Comparison of ENCODE assay signal across 9 cellular contexts in genomic region chr11:117877120-117877784, GRCh38. TPM values are rescaled to one million over a fixed set of nuclear protein-coding genes. Genes with fewer than 3 reads are reported as not detected.
A peak's percentile ranks its signal among the peaks of the same experiment; 100 is the strongest.
DNase-seq lines count a peak whose midpoint lies in the region; ATAC-seq, FAIRE-seq and TF ChIP-seq lines count a peak whose summit lies in the region.
"Had no signal": no experiment of that assay in that cellular context is flagged by ENCODE, and none has a peak within 500 bp of the region (broad histone marks: within the 10 kb centered on the region; RNA-seq: fewer than 3 reads in every experiment).

No MANE protein-coding gene starts in this region.

- no peak for TF ChIP-seq EP300 in gastroesophageal sphincter (IDR thresholded peaks at IDR 0.05)

- peaks cover 36% of the 10 kb centered on the region for H3K4me1 ChIP-seq in CD8-positive, alpha-beta T cell (ENCODE audit: insufficient read depth, low read length)
- peaks cover 0 to 71% (median 20%) of the 10 kb centered on the region in 3 donors for H3K4me1 ChIP-seq in gastroesophageal sphincter
- no peaks in the 10 kb centered on the region for H3K4me1 ChIP-seq in OCI-LY7 (ENCODE audit: insufficient read depth, low read length, poor library complexity, severe bottlenecking)

- H3K4me3 ChIP-seq in CD8-positive, alpha-beta T cell (ENCODE audit: low read depth, low read length), result no peak overlapping the region
- H3K4me3 ChIP-seq in gastroesophageal sphincter, result peak overlapping the region; percentile 73 to 87
- H3K4me3 ChIP-seq in OCI-LY7 (ENCODE audit: low read depth, low read length, poor library complexity, severe bottlenecking), result no peak overlapping the region

- no peak for TF ChIP-seq CTCF in CD8-positive, alpha-beta T cell (IDR thresholded peaks at IDR 0.05)
- TF ChIP-seq CTCF in gastroesophageal sphincter (IDR thresholded peaks at IDR 0.05), result no peak
- TF ChIP-seq CTCF in omental fat pad (IDR thresholded peaks at IDR 0.05), result no peak
- TF ChIP-seq CTCF in OCI-LY7 (conservative IDR thresholded peaks at IDR 0.05; ENCODE audit: low read length), result no peak

- H3K4me2 ChIP-seq in OCI-LY7 (ENCODE audit: low read length), result no peak overlapping the region

- peak overlapping the region; percentile 79 for H3K4me3 Mint-ChIP-seq in CD8-positive, alpha-beta T cell

- H3K79me2 ChIP-seq in OCI-LY7 (ENCODE audit: insufficient read depth, low read depth, low read length), result no peaks in the 10 kb centered on the region

- H3K4me1 Mint-ChIP-seq in CD8-positive, alpha-beta T cell (ENCODE audit: low read depth), result peaks cover 28% of the 10 kb centered on the region

- peaks cover 23% of the 10 kb centered on the region for H3K27me3 ChIP-seq in CD8-positive, alpha-beta T cell (ENCODE audit: insufficient read depth, low read length)
- H3K27me3 ChIP-seq in gastroesophageal sphincter, result peaks cover 10% of the 10 kb centered on the region

- no peak for ATAC-seq in CD8-positive, alpha-beta T cell
- no peak for ATAC-seq in gastroesophageal sphincter
- ATAC-seq in omental fat pad (ENCODE audit: low FRiP score), result peak; percentile 46

- POLR2A ChIA-PET in CD8-positive, alpha-beta T cell (lab: Charles Lee), result interaction anchor here (0.7 kb wide), 1 partner anchor 124 kb away, joined by 3 read pairs; no protein-coding TSS in a partner anchor
- POLR2A ChIA-PET in OCI-LY7 (lab: Charles Lee), result no interaction called here

- WGBS in gastroesophageal sphincter (ENCODE audit: low coverage in 1 of 2), 2 donors, result 14% methylated on average over 4 of the region's 12 CpGs; no CpG with 5 or more reads in 1 of the 2 donors

- no TSS peak for BruUV-seq in OCI-LY7 (replicated peaks; lab: Mats Ljungman, UMichigan)

- H3K36me3 Mint-ChIP-seq in CD8-positive, alpha-beta T cell, result no peaks in the 10 kb centered on the region

- H3K9me2 ChIP-seq in OCI-LY7 (ENCODE audit: insufficient read depth, low read length), result no peaks in the 10 kb centered on the region

- no peak overlapping the region for H3K27ac Mint-ChIP-seq in CD8-positive, alpha-beta T cell

- DNase-seq in CD8-positive, alpha-beta T cell, result peak in 1 of 7 experiments; percentile 36
- DNase-seq in NCI-H748 treated with DMSO at 0.1 percent for 48 hours (lab: John Stamatoyannopoulos, UW) (peak; percentile 24), omental fat pad (ENCODE audit: low spot score) (no peak), HTR-8/SVneo (ENCODE audit: insufficient read length, low spot score) (no peak), amniotic stem cell (lab: John Stamatoyannopoulos, UW) (no peak), OCI-LY7 (ENCODE audit: low spot score) (no peak)
- no peak for DNase-seq in activated naive CD4-positive, alpha-beta T cell treated with anti-CD3 and anti-CD28 coated beads, Interleukin-2, amount 50 U/mL, for 16 hours

- CTCF ChIA-PET in CD8-positive, alpha-beta T cell (lab: Charles Lee), result interaction anchor here (0.8 to 2.2 kb wide), 5 partner anchors 33 to 176 kb away, joined by 3 to 8 read pairs (median 7); no protein-coding TSS in a partner anchor
- CTCF ChIA-PET in OCI-LY7 (lab: Charles Lee; ENCODE audit: unreplicated experiment), result no interaction called here

- peaks cover 50% of the 10 kb centered on the region for H3K27me3 Mint-ChIP-seq in CD8-positive, alpha-beta T cell (ENCODE audit: low read depth)

- H3K27ac ChIP-seq in CD8-positive, alpha-beta T cell (ENCODE audit: low read depth, low read length), result no peak overlapping the region
- H3K27ac ChIP-seq in gastroesophageal sphincter (peak overlapping the region; percentile 37 to 87 (median 82)), OCI-LY7 (ENCODE audit: low read depth, low read length, poor library complexity, severe bottlenecking) (no peak overlapping the region)

- no peak overlapping the region for H2AFZ ChIP-seq in OCI-LY7 (ENCODE audit: low read length)

- no peaks in the 10 kb centered on the region for H3K36me3 ChIP-seq in CD8-positive, alpha-beta T cell (ENCODE audit: insufficient read depth, low read length)
- H3K36me3 ChIP-seq in gastroesophageal sphincter, result no peaks in the 10 kb centered on the region
- H3K36me3 ChIP-seq in OCI-LY7 (ENCODE audit: insufficient read depth, low read length), result no peaks in the 10 kb centered on the region

- intact Hi-C loops in CD8-positive, alpha-beta T cell (cut with DNase I, micrococcal nuclease), result no loop called here
- intact Hi-C loops in OCI-LY7 (cut with micrococcal nuclease; ENCODE audit: unreplicated experiment), result no loop called here

- TF ChIP-seq POLR2A in gastroesophageal sphincter (IDR thresholded peaks at IDR 0.05), result no peak

- no peak for FAIRE-seq in HTR-8/SVneo (lab: Jason Lieb, UNC)

- H4K20me1 ChIP-seq in OCI-LY7 (ENCODE audit: insufficient read depth, low read length), result no peaks in the 10 kb centered on the region

- H3K9me3 ChIP-seq in CD8-positive, alpha-beta T cell (ENCODE audit: low read length), result no peaks in the 10 kb centered on the region
- H3K9me3 ChIP-seq in gastroesophageal sphincter (no peaks in the 10 kb centered on the region), OCI-LY7 (ENCODE audit: low read length) (no peaks in the 10 kb centered on the region)

- no peaks in the 10 kb centered on the region for H3K9me3 Mint-ChIP-seq in CD8-positive, alpha-beta T cell

RNA-seq across cellular contexts. Expression of gene FXYD6, which starts 0.8 kb away (rescaled TPM):
- not detected for total RNA-seq in CD8-positive, alpha-beta T cell
- total RNA-seq in gastroesophageal sphincter (10 to 100 TPM; 28.6 to 76.7 (median 74.4) TPM), omental fat pad (10 to 100 TPM; 21.5 to 79.9 (median 25.6) TPM), OCI-LY7 (2022) (not detected in 2 replicates)
- not detected in 2 replicates for total RNA-seq in OCI-LY7 (2014; rRNA removed; shearing (Covaris generic))
- total RNA-seq: T-helper 2 cell treated with Interferon-gamma antibody and Interleukin-4, amounts not matched to agents 100 ng/mL and 5 ng/mL, for 36 hours had no signal

RNA-seq across cellular contexts. Expression of gene TMPRSS13, which starts 52.0 kb away (rescaled TPM):
- 1 to 10 TPM; 1.7 TPM for total RNA-seq in CD8-positive, alpha-beta T cell
- total RNA-seq in gastroesophageal sphincter, result under 1 TPM in 3 of 4 donors, not detected in 1; 0.13 to 0.67 (median 0.31) TPM
- under 1 TPM in 1 of 4 donors, not detected in 3; 0.50 TPM for total RNA-seq in omental fat pad
- 0.33 and 0.79 TPM in 2 replicates for total RNA-seq in OCI-LY7 (2014; rRNA removed; shearing (Covaris generic))
- 0.85 and 1.1 TPM in 2 replicates for total RNA-seq in OCI-LY7 (2022)

RNA-seq across cellular contexts. Expression of gene FXYD2, which starts 52.7 kb away (rescaled TPM):
- 1 to 10 TPM; 9.1 to 9.6 TPM for total RNA-seq in CD8-positive, alpha-beta T cell
- total RNA-seq in gastroesophageal sphincter (1 to 10 TPM in 2 of 4 donors, under 1 TPM in 2; 0.50 to 3.0 (median 1.2) TPM), omental fat pad (1 to 10 TPM; 1.1 to 4.3 (median 2.0) TPM), OCI-LY7 (2022) (not detected in 2 replicates)
- total RNA-seq in OCI-LY7 (2014; rRNA removed; shearing (Covaris generic)), result not detected in 2 replicates

Comparison
In these comparisons a context has a peak if more than half of its experiments do, and no peak if none do; other contexts are left out.
1. H3K27ac ChIP-seq: peak in gastroesophageal sphincter (4 of 4); none in CD8-positive, alpha-beta T cell (single experiment) and OCI-LY7 (single experiment).
2. H3K4me3 ChIP-seq: peak in gastroesophageal sphincter (2 of 2); none in CD8-positive, alpha-beta T cell (single experiment) and OCI-LY7 (single experiment).
3. RNA of gene FXYD6, which starts 0.8 kb away (total RNA-seq): 28.6 to 76.7 TPM in gastroesophageal sphincter and 21.5 to 79.9 TPM in omental fat pad; not detected in CD8-positive, alpha-beta T cell and not detected in OCI-LY7; every median in the first group is over 10 times any median in the second.